In genomic region chr20:63574156-63574828, GRCh38 we compare ENCODE assay signal across 8 cellular contexts. TPM values are rescaled to one million over a fixed set of nuclear protein-coding genes. Genes with fewer than 3 reads are reported as not detected.
DNase-seq lines count a peak whose midpoint lies in the region; ATAC-seq lines count a peak whose summit lies in the region.

TSS of gene HELZ2 (minus strand) at chr20:63574239. CDS start at chr20:63572385, 1,854 bp downstream.

- intact Hi-C loops in right cardiac atrium (cut with DNase I), result no loop called here

- WGBS in right cardiac atrium, result 5% methylated on average over 40 of the region's 40 CpGs

- H3K9me3 ChIP-seq in right cardiac atrium (ENCODE audit: control insufficient read depth, low read length), result no peaks in the 10 kb centered on the region

- ATAC-seq in right cardiac atrium, result peak; percentile 85 to 89

- peak within 1 kb of the TSS; percentile 88 for H3K4me3 ChIP-seq in right cardiac atrium (ENCODE audit: low read length)

- DNase-seq in NCI-H2081 (lab: John Stamatoyannopoulos, UW) (peak; percentile 34 to 46), NCI-H2081 treated with DMSO at 0.1 percent for 48 hours (lab: John Stamatoyannopoulos, UW) (no peak), LHCN-M2 (ENCODE audit: low read depth) (peak; percentile 43), T follicular helper cell (ENCODE audit: low read depth) (peak; percentile 61), amniotic epithelial cell (ENCODE audit: low read depth) (peak; percentile 32), right cardiac atrium (peak; percentile 83 to 91 (median 91)), renal cortical epithelial cell (ENCODE audit: low read depth) (peak; percentile 5), cerebellar cortex (ENCODE audit: low spot score) (no peak)

- H3K27me3 ChIP-seq in right cardiac atrium (ENCODE audit: control insufficient read depth, insufficient read depth), result no peaks in the 10 kb centered on the region

- peak within 1 kb of the TSS; percentile 31 for H3K27ac ChIP-seq in right cardiac atrium (ENCODE audit: low read length)

- peaks cover 3% of the 10 kb centered on the region for H3K4me1 ChIP-seq in right cardiac atrium (ENCODE audit: control insufficient read depth, insufficient read depth, low read length)

RNA-seq across cellular contexts. Expression of gene HELZ2, which starts in this region (rescaled TPM):
- total RNA-seq in LHCN-M2 (2014; rRNA removed) (21.0 and 21.9 TPM in 2 replicates), right cardiac atrium (10 to 100 TPM; 15.6 to 29.5 (median 16.2) TPM), renal cortical epithelial cell (55.4 and 67.4 TPM in 2 replicates)
- 6.1 TPM for polyA plus RNA-seq in LHCN-M2 (2012)
- polyA plus RNA-seq in right cardiac atrium, result 8.7 TPM

Comparison
In these comparisons a context has a peak if more than half of its experiments do, and no peak if none do; other contexts are left out.
1. DNase-seq: peak in NCI-H2081 (2 of 2), LHCN-M2 (single experiment), T follicular helper cell (single experiment), amniotic epithelial cell (single experiment), right cardiac atrium (3 of 3) and renal cortical epithelial cell (single experiment); none in NCI-H2081 treated with DMSO at 0.1 percent for 48 hours (single experiment) and cerebellar cortex (single experiment).